In genomic region chr9:116286287-116286686, GRCh38 we compare ENCODE assay signal across 16 cellular contexts.
A peak's percentile ranks its signal among the peaks of the same experiment; 100 is the strongest.
DNase-seq lines count a peak whose midpoint lies in the region; ATAC-seq, FAIRE-seq and TF ChIP-seq lines count a peak whose summit lies in the region.
"Had no signal": no experiment of that assay in that cellular context is flagged by ENCODE, and none has a peak within 500 bp of the region (broad histone marks: within the 10 kb centered on the region; RNA-seq: fewer than 3 reads in every experiment).

No MANE protein-coding gene starts in this region.

- 49% methylated on average over 9 of the region's 9 CpGs for WGBS in HepG2 (ENCODE audit: low lambda C conversion rate)
- WGBS in body of pancreas, 2 donors = 46 to 65% methylated on average over 9 of the region's 9 CpGs

- H3K9ac ChIP-seq in HepG2 (ENCODE audit: insufficient read depth, low read depth, low read length) = no peak overlapping the region

- H3K4me3 ChIP-seq in vagina = no peak overlapping the region
- H3K4me3 ChIP-seq in HepG2 (replicated peaks in 1 of 3; ENCODE audit: insufficient read depth in 1 of 3, low read depth in 2 of 3, low read length in 3 of 3) = no peak overlapping the region
- no peak overlapping the region for H3K4me3 ChIP-seq in body of pancreas

- in situ Hi-C loops in HepG2 (cut with HindIII; ENCODE audit: extremely low pct_ligation_motif_present, low pct_unique_long_range_greater_than_20kb) = no loop called here

- DNase-seq in left ventricle myocardium superior (no peak), Right ventricle myocardium inferior (ENCODE audit: missing footprints) (no peak), NCI-H69 (lab: John Stamatoyannopoulos, UW) (peak; percentile 99), iPS DF 4.7 (ENCODE audit: extremely low read depth, low spot score) (peak; percentile 92), vagina (ENCODE audit: extremely low spot score in 2 of 2) (no peak), HepG2 (ENCODE audit: low spot score) (no peak), body of pancreas (no peak)
- DNase-seq: 8988T; activated CD8-positive, alpha-beta memory T cell treated with anti-CD3 and anti-CD28 coated beads, Interleukin-2, amount 50 U/mL, for 4 hours; activated naive CD8-positive, alpha-beta T cell treated with anti-CD3 and anti-CD28 coated beads for 36 hours; CD4-positive, alpha-beta memory T cell; cerebellar nuclear complex; hippocampal formation; NCI-H1694 treated with DMSO at 0.1 percent for 48 hours had no signal

- no peaks in the 10 kb centered on the region for H4K20me1 ChIP-seq in HepG2 (ENCODE audit: insufficient read depth, low read length)

- no peak overlapping the region for H2AFZ ChIP-seq in HepG2 (ENCODE audit: low read length)

- H3K27ac ChIP-seq in vagina = peak overlapping the region; percentile 42
- no peak overlapping the region for H3K27ac ChIP-seq in HepG2 (ENCODE audit: extremely low read length, insufficient read depth, low read length)
- no peak overlapping the region for H3K27ac ChIP-seq in body of pancreas
- H3K27ac ChIP-seq: epithelial cell of prostate had no signal

- no peaks in the 10 kb centered on the region for H3K9me3 ChIP-seq in vagina
- no peaks in the 10 kb centered on the region for H3K9me3 ChIP-seq in HepG2 (ENCODE audit: low read length)
- no peaks in the 10 kb centered on the region for H3K9me3 ChIP-seq in body of pancreas

- no peak for TF ChIP-seq EP300 in HepG2 (IDR thresholded peaks at IDR 0.05; ENCODE audit: low read depth in 2 of 2, low read length in 2 of 2)
- no peak for TF ChIP-seq EP300 in HepG2 (CRISPR knock-in tag; IDR thresholded peaks at IDR 0.05; ENCODE audit: borderline replicate concordance)

- POLR2A ChIA-PET in HepG2 (lab: Yijun Ruan, JAX) = no interaction called here

- no peak overlapping the region for H3K4me2 ChIP-seq in HepG2 (ENCODE audit: low read depth, low read length)

- TF ChIP-seq RAD21 in HepG2 (CRISPR knock-in tag; IDR thresholded peaks at IDR 0.05) = no peak

- H3K79me2 ChIP-seq in HepG2 (ENCODE audit: insufficient read depth, low read length) = no peaks in the 10 kb centered on the region

- TF ChIP-seq CTCF in vagina (IDR thresholded peaks at IDR 0.05) (no peak), HepG2 (CRISPR knock-in tag; IDR thresholded peaks at IDR 0.05) (no peak), body of pancreas (IDR thresholded peaks at IDR 0.05) (no peak)

- no peak for TF ChIP-seq POLR2A in vagina (IDR thresholded peaks at IDR 0.05)
- TF ChIP-seq POLR2A in HepG2 (IDR thresholded peaks at IDR 0.05; ENCODE audit: insufficient read depth in 1 of 2, low read depth in 2 of 2, low read length in 2 of 2) = no peak
- no peak for TF ChIP-seq POLR2A in body of pancreas (IDR thresholded peaks at IDR 0.05)

- intact Hi-C loops in left ventricle myocardium superior (cut with micrococcal nuclease) (no loop called here), Right ventricle myocardium inferior (cut with DNase I) (no loop called here), vagina (cut with DNase I) (no loop called here), HepG2 (cut with micrococcal nuclease; ENCODE audit: unreplicated experiment) (no loop called here), body of pancreas (cut with DNase I) (no loop called here)

- H3K27me3 ChIP-seq in vagina (no peaks in the 10 kb centered on the region), HepG2 (ENCODE audit: control insufficient read depth in 1 of 2, insufficient read depth in 2 of 2, low read length in 2 of 2) (no peaks in the 10 kb centered on the region), body of pancreas (no peaks in the 10 kb centered on the region)

- H3K4me1 ChIP-seq in vagina (no peaks in the 10 kb centered on the region), HepG2 (ENCODE audit: insufficient read depth, low read length) (no peaks in the 10 kb centered on the region), body of pancreas (no peaks in the 10 kb centered on the region)

- ATAC-seq in left ventricle myocardium superior (peak; percentile 23), Right ventricle myocardium inferior (no peak), HepG2 (no peak), GM18907 (IDR thresholded peaks at IDR 0.05; ENCODE audit: unreplicated experiment) (no peak), body of pancreas (no peak)

- CTCF ChIA-PET in HepG2 (lab: Yijun Ruan, JAX; ENCODE audit: low intra/inter-chr PET ratio, low total read pairs) = no interaction called here

- no peaks in the 10 kb centered on the region for H3K36me3 ChIP-seq in vagina
- no peaks in the 10 kb centered on the region for H3K36me3 ChIP-seq in HepG2 (replicated peaks in 1 of 2; ENCODE audit: control insufficient read depth in 1 of 2, insufficient read depth in 2 of 2, low read length in 2 of 2)
- H3K36me3 ChIP-seq in body of pancreas (replicated peaks in 1 of 2; ENCODE audit: insufficient read depth in 1 of 2, low read depth in 2 of 2) = no peaks in the 10 kb centered on the region

- no TSS peak for BruUV-seq in HepG2 (replicated peaks; lab: Mats Ljungman, UMichigan)

- no peak for FAIRE-seq in HepG2 (lab: Jason Lieb, UNC)

TF ChIP-seq in HepG2, 621 proteins besides CTCF, POLR2A, EP300 and RAD21 (continues in another document):
- TF ChIP-seq DZIP1 (CRISPR knock-in tag; IDR thresholded peaks at IDR 0.05) (no peak), HES4 (CRISPR knock-in tag; IDR thresholded peaks at IDR 0.05; ENCODE audit: borderline replicate concordance) (no peak), ZFYVE20 (CRISPR knock-in tag; IDR thresholded peaks at IDR 0.05; ENCODE audit: borderline replicate concordance, low read depth) (no peak), BCL6 (CRISPR knock-in tag; IDR thresholded peaks at IDR 0.05) (no peak), ZBTB10 (CRISPR knock-in tag; IDR thresholded peaks at IDR 0.05; ENCODE audit: borderline replicate concordance) (no peak), SALL1 (CRISPR knock-in tag; IDR thresholded peaks at IDR 0.05) (no peak), KLF16 (CRISPR knock-in tag; IDR thresholded peaks at IDR 0.05) (no peak), SNAPC2 (CRISPR knock-in tag; IDR thresholded peaks at IDR 0.05) (no peak), ATF5 (CRISPR knock-in tag; IDR thresholded peaks at IDR 0.05; ENCODE audit: low read depth) (no peak), BATF2 (CRISPR knock-in tag; IDR thresholded peaks at IDR 0.05) (no peak)

Comparison
In these comparisons a context has a peak if more than half of its experiments do, and no peak if none do; other contexts are left out.
1. DNase-seq: peak in NCI-H69 (single experiment) and iPS DF 4.7 (single experiment); none in left ventricle myocardium superior (single experiment), Right ventricle myocardium inferior (single experiment), vagina (0 of 2), HepG2 (single experiment) and body of pancreas (0 of 4).